In genomic region chr1:206933333-206933945, GRCh38 we compare ENCODE assay signal across 8 cellular contexts. TPM values are rescaled to one million over a fixed set of nuclear protein-coding genes. Genes with fewer than 3 reads are reported as not detected.
DNase-seq lines count a peak whose midpoint lies in the region; ATAC-seq, FAIRE-seq and TF ChIP-seq lines count a peak whose summit lies in the region.
"Had no signal": no experiment of that assay in that cellular context is flagged by ENCODE, and none has a peak within 500 bp of the region (broad histone marks: within the 10 kb centered on the region; RNA-seq: fewer than 3 reads in every experiment).

No MANE protein-coding gene starts in this region.

- FAIRE-seq in GM19239 (lab: Jason Lieb, UNC), result peak; percentile 65

- CTCF ChIA-PET in activated naive CD4-positive, alpha-beta T cell treated with anti-CD3 and anti-CD28 coated beads, Interleukin-2, amount 10 ng/mL, durations not matched to agents 7 days and 5 days (lab: Charles Lee), result interaction anchor here (0.6 to 13.5 kb wide), 24 partner anchors 8 to 300 kb away, joined by 3 to 265 read pairs (median 4); partner anchors contain the start of genes FCMR and PIGR

- H3K36me3 ChIP-seq in SJCRH30 (no peaks in the 10 kb centered on the region), uterus (no peaks in the 10 kb centered on the region)

- H3K27ac Mint-ChIP-seq in activated naive CD4-positive, alpha-beta T cell treated with anti-CD3 and anti-CD28 coated beads, Interleukin-2, amount 10 ng/mL, durations not matched to agents 7 days and 5 days, result no peak overlapping the region

- H3K4me1 Mint-ChIP-seq in activated naive CD4-positive, alpha-beta T cell treated with anti-CD3 and anti-CD28 coated beads, Interleukin-2, amount 10 ng/mL, durations not matched to agents 7 days and 5 days, result peaks cover 26% of the 10 kb centered on the region

- DNase-seq in GM19239 (ENCODE audit: insufficient read length, low spot score), result no peak
- DNase-seq in SJCRH30, result peak; percentile 55 to 70
- DNase-seq in activated naive CD4-positive, alpha-beta T cell treated with anti-CD3 and anti-CD28 coated beads, Interleukin-2, amount 10 ng/mL, durations not matched to agents 7 days and 5 days, result peak; percentile 76
- DNase-seq in left kidney (ENCODE audit: low read depth, low spot score), result peak; percentile 18
- DNase-seq in stimulated activated naive CD4-positive, alpha-beta T cell (lab: John Stamatoyannopoulos, UW), result peak; percentile 43 to 76 (median 62)
- DNase-seq in uterus, result no peak

- H3K9me3 ChIP-seq in SJCRH30 (replicated peaks) (no peaks in the 10 kb centered on the region), uterus (no peaks in the 10 kb centered on the region)

- TF ChIP-seq CTCF in uterus (IDR thresholded peaks at IDR 0.05), result peak in 1 of 4 experiments; percentile 5

- TF ChIP-seq POLR2A in uterus (IDR thresholded peaks at IDR 0.05), result no peak

- no peak overlapping the region for H3K4me3 ChIP-seq in SJCRH30
- no peak overlapping the region for H3K4me3 ChIP-seq in uterus

- peaks cover 25% of the 10 kb centered on the region for H3K27me3 Mint-ChIP-seq in activated naive CD4-positive, alpha-beta T cell treated with anti-CD3 and anti-CD28 coated beads, Interleukin-2, amount 10 ng/mL, durations not matched to agents 7 days and 5 days

- no peak for ATAC-seq in HG03378 (IDR thresholded peaks at IDR 0.05; ENCODE audit: unreplicated experiment)

- no peaks in the 10 kb centered on the region for H3K36me3 Mint-ChIP-seq in activated naive CD4-positive, alpha-beta T cell treated with anti-CD3 and anti-CD28 coated beads, Interleukin-2, amount 10 ng/mL, durations not matched to agents 7 days and 5 days

- H3K4me3 Mint-ChIP-seq in activated naive CD4-positive, alpha-beta T cell treated with anti-CD3 and anti-CD28 coated beads, Interleukin-2, amount 10 ng/mL, durations not matched to agents 7 days and 5 days, result no peak overlapping the region

- intact Hi-C loops in uterus (cut with DNase I; ENCODE audit: low total_unique reads), result no loop called here

- H3K9me3 Mint-ChIP-seq in activated naive CD4-positive, alpha-beta T cell treated with anti-CD3 and anti-CD28 coated beads, Interleukin-2, amount 10 ng/mL, durations not matched to agents 7 days and 5 days, result no peaks in the 10 kb centered on the region

- H3K27me3 ChIP-seq in SJCRH30 (peaks cover 7% of the 10 kb centered on the region), uterus (no peaks in the 10 kb centered on the region)

- no peak overlapping the region for H3K27ac ChIP-seq in SJCRH30
- H3K27ac ChIP-seq in uterus, result no peak overlapping the region

- H3K4me1 ChIP-seq in SJCRH30 (no peaks in the 10 kb centered on the region), uterus (no peaks in the 10 kb centered on the region)

RNA-seq across cellular contexts. Expression of gene FCMR, which starts 11.7 kb away (rescaled TPM):
- total RNA-seq in SJCRH30 (2014; rRNA removed; shearing (Covaris generic)), result not detected in 2 replicates
- 1 to 10 TPM in 2 of 4 donors, under 1 TPM in 1, not detected in 1; 0.59 to 1.7 (median 1.7) TPM for total RNA-seq in uterus

RNA-seq across cellular contexts. Expression of gene PIGR, which starts 12.8 kb away (rescaled TPM):
- not detected in 2 replicates for total RNA-seq in SJCRH30 (2014; rRNA removed; shearing (Covaris generic))
- 1 to 10 TPM in 3 of 4 donors, under 1 TPM in 1; 0.69 to 7.1 (median 3.1) TPM for total RNA-seq in uterus

RNA-seq across cellular contexts. Expression of gene IL24, which starts 36.2 kb away (rescaled TPM):
- total RNA-seq in SJCRH30 (2014; rRNA removed; shearing (Covaris generic)), result not detected in 2 replicates
- not detected for total RNA-seq in uterus
- total RNA-seq: subcutaneous adipose tissue had no signal

RNA-seq across cellular contexts. Expression of gene FCAMR, which starts 36.8 kb away (rescaled TPM):
- not detected in 2 replicates for total RNA-seq in SJCRH30 (2014; rRNA removed; shearing (Covaris generic))
- not detected for total RNA-seq in uterus
- total RNA-seq: subcutaneous adipose tissue had no signal

Comparison
In these comparisons a context has a peak if more than half of its experiments do, and no peak if none do; other contexts are left out.
1. DNase-seq: peak in SJCRH30 (2 of 2), activated naive CD4-positive, alpha-beta T cell treated with anti-CD3 and anti-CD28 coated beads, Interleukin-2, amount 10 ng/mL, durations not matched to agents 7 days and 5 days (single experiment), left kidney (single experiment) and stimulated activated naive CD4-positive, alpha-beta T cell (6 of 6); none in GM19239 (single experiment) and uterus (0 of 2).